8 cellular contexts compared by ENCODE assay signal in genomic region chr19:57803594-57804325, GRCh38. TPM values are rescaled to one million over a fixed set of nuclear protein-coding genes. Genes with fewer than 3 reads are reported as not detected.
DNase-seq lines count a peak whose midpoint lies in the region; ATAC-seq lines count a peak whose summit lies in the region.

No MANE protein-coding gene starts in this region.

- peak overlapping the region; percentile 88 for H3K4me3 ChIP-seq in right cardiac atrium (ENCODE audit: low read length)
- peak overlapping the region; percentile 64 for H3K4me3 ChIP-seq in rectal smooth muscle tissue (ENCODE audit: low read length)

- peaks cover 6% of the 10 kb centered on the region for H3K4me1 ChIP-seq in right cardiac atrium (ENCODE audit: control insufficient read depth, insufficient read depth, low read length)
- no peaks in the 10 kb centered on the region for H3K4me1 ChIP-seq in rectal smooth muscle tissue (ENCODE audit: control insufficient read depth, insufficient read depth, low read length)

- no peaks in the 10 kb centered on the region for H3K9me3 ChIP-seq in right cardiac atrium (ENCODE audit: control insufficient read depth, low read length)

- peaks cover 15% of the 10 kb centered on the region for H3K4me1 Mint-ChIP-seq in activated T-cell treated with anti-CD3 and anti-CD28 coated beads, Interleukin-2, amount 50 U/mL, for 72 hours (ENCODE audit: low read depth)
- peaks cover 26% of the 10 kb centered on the region for H3K4me1 Mint-ChIP-seq in activated naive CD8-positive, alpha-beta T cell treated with anti-CD3 and anti-CD28 coated beads, Interleukin-2, amount 10 ng/mL, durations not matched to agents 7 days and 5 days

- WGBS in right cardiac atrium, result 5% methylated on average over 19 of the region's 19 CpGs

- POLR2A ChIA-PET in activated naive CD8-positive, alpha-beta T cell treated with anti-CD3 and anti-CD28 coated beads, Interleukin-2, amount 10 ng/mL, durations not matched to agents 7 days and 5 days (lab: Charles Lee), result interaction anchor here (0.6 to 1.1 kb wide), 2 partner anchors 16 to 26 kb away, joined by 3 to 4 read pairs; no protein-coding TSS in a partner anchor

- no peak for DNase-seq in activated T-cell treated with anti-CD3 and anti-CD28 coated beads, Interleukin-2, amount 50 U/mL, for 72 hours
- no peak for DNase-seq in activated T-cell treated with anti-CD3 and anti-CD28 coated beads, Interleukin-2, amount 50 U/mL, for 1 hour
- peak; percentile 42 for DNase-seq in activated naive CD8-positive, alpha-beta T cell treated with anti-CD3 and anti-CD28 coated beads, Interleukin-2, amount 10 ng/mL, durations not matched to agents 7 days and 5 days
- DNase-seq in right cardiac atrium, result peak in 2 of 3 donors; percentile 65 to 69
- no peak for DNase-seq in NK-92 treated with Interleukin-12 subunit alpha and Interleukin-12 subunit beta, amount 100 ng/mL, for 24 hours (lab: John Stamatoyannopoulos, UW)
- DNase-seq in NCI-H526 treated with DMSO at 0.1 percent for 48 hours (lab: John Stamatoyannopoulos, UW), result no peak

- peak overlapping the region; percentile 96 for H3K27ac ChIP-seq in right cardiac atrium (ENCODE audit: low read length)
- H3K27ac ChIP-seq in rectal smooth muscle tissue (ENCODE audit: low read depth, low read length), result peak overlapping the region; percentile 65

- H3K27me3 Mint-ChIP-seq in activated T-cell treated with anti-CD3 and anti-CD28 coated beads, Interleukin-2, amount 50 U/mL, for 72 hours (ENCODE audit: low read depth), result no peaks in the 10 kb centered on the region
- H3K27me3 Mint-ChIP-seq in activated naive CD8-positive, alpha-beta T cell treated with anti-CD3 and anti-CD28 coated beads, Interleukin-2, amount 10 ng/mL, durations not matched to agents 7 days and 5 days, result no peaks in the 10 kb centered on the region

- intact Hi-C loops in right cardiac atrium (cut with DNase I), result no loop called here

- peaks cover 4% of the 10 kb centered on the region for H3K36me3 ChIP-seq in rectal smooth muscle tissue (ENCODE audit: control insufficient read depth, insufficient read depth, low read length)

- H3K9me3 Mint-ChIP-seq in activated T-cell treated with anti-CD3 and anti-CD28 coated beads, Interleukin-2, amount 50 U/mL, for 72 hours, result no peaks in the 10 kb centered on the region
- no peaks in the 10 kb centered on the region for H3K9me3 Mint-ChIP-seq in activated naive CD8-positive, alpha-beta T cell treated with anti-CD3 and anti-CD28 coated beads, Interleukin-2, amount 10 ng/mL, durations not matched to agents 7 days and 5 days

- H3K27me3 ChIP-seq in right cardiac atrium (ENCODE audit: control insufficient read depth, insufficient read depth) (no peaks in the 10 kb centered on the region), rectal smooth muscle tissue (ENCODE audit: control insufficient read depth, insufficient read depth, low read length) (no peaks in the 10 kb centered on the region)

- H3K27ac Mint-ChIP-seq in activated T-cell treated with anti-CD3 and anti-CD28 coated beads, Interleukin-2, amount 50 U/mL, for 72 hours, result peak overlapping the region; percentile 27
- H3K27ac Mint-ChIP-seq in activated naive CD8-positive, alpha-beta T cell treated with anti-CD3 and anti-CD28 coated beads, Interleukin-2, amount 10 ng/mL, durations not matched to agents 7 days and 5 days, result peak overlapping the region; percentile 72

- H3K9ac ChIP-seq in rectal smooth muscle tissue (ENCODE audit: low read length), result peak overlapping the region; percentile 46

- peak overlapping the region; percentile 68 to 82 for H3K4me3 Mint-ChIP-seq in activated T-cell treated with anti-CD3 and anti-CD28 coated beads, Interleukin-2, amount 50 U/mL, for 72 hours
- peak overlapping the region; percentile 71 for H3K4me3 Mint-ChIP-seq in activated naive CD8-positive, alpha-beta T cell treated with anti-CD3 and anti-CD28 coated beads, Interleukin-2, amount 10 ng/mL, durations not matched to agents 7 days and 5 days

- peaks cover 4 to 23% of the 10 kb centered on the region in 2 donors for H3K36me3 Mint-ChIP-seq in activated T-cell treated with anti-CD3 and anti-CD28 coated beads, Interleukin-2, amount 50 U/mL, for 72 hours (ENCODE audit: insufficient read depth in 2 of 2)
- H3K36me3 Mint-ChIP-seq in activated naive CD8-positive, alpha-beta T cell treated with anti-CD3 and anti-CD28 coated beads, Interleukin-2, amount 10 ng/mL, durations not matched to agents 7 days and 5 days, result peaks cover 41% of the 10 kb centered on the region

- peak in 1 of 2 donors; percentile 24 for ATAC-seq in activated T-cell treated with anti-CD3 and anti-CD28 coated beads, Interleukin-2, amount 50 U/mL, for 72 hours (replicated peaks in 1 of 2)
- peak; percentile 54 for ATAC-seq in activated naive CD8-positive, alpha-beta T cell treated with anti-CD3 and anti-CD28 coated beads, Interleukin-2, amount 10 ng/mL, durations not matched to agents 7 days and 5 days (ENCODE audit: low read depth)
- peak; percentile 59 to 64 for ATAC-seq in right cardiac atrium
- no peak for ATAC-seq in GM19467 (IDR thresholded peaks at IDR 0.05; ENCODE audit: unreplicated experiment)

RNA-seq across cellular contexts. Expression of gene ZNF552, which starts 11.0 kb away (rescaled TPM):
- total RNA-seq in activated T-cell treated with anti-CD3 and anti-CD28 coated beads, Interleukin-2, amount 50 U/mL, for 72 hours, result 1 to 10 TPM; 7.7 to 8.4 TPM
- 10 to 100 TPM; 10.8 to 13.6 TPM for total RNA-seq in activated naive CD8-positive, alpha-beta T cell treated with anti-CD3 and anti-CD28 coated beads, Interleukin-2, amount 10 ng/mL, durations not matched to agents 7 days and 5 days
- 1 to 10 TPM; 3.3 to 5.8 (median 3.8) TPM for total RNA-seq in right cardiac atrium
- polyA plus RNA-seq in right cardiac atrium, result 2.2 TPM

RNA-seq across cellular contexts. Expression of gene ZNF587B, which starts 26.3 kb away (rescaled TPM):
- 10 to 100 TPM; 16.8 to 18.0 TPM for total RNA-seq in activated T-cell treated with anti-CD3 and anti-CD28 coated beads, Interleukin-2, amount 50 U/mL, for 72 hours
- total RNA-seq in activated naive CD8-positive, alpha-beta T cell treated with anti-CD3 and anti-CD28 coated beads, Interleukin-2, amount 10 ng/mL, durations not matched to agents 7 days and 5 days, result 10 to 100 TPM; 19.1 to 21.0 TPM
- total RNA-seq in right cardiac atrium, result 1 to 10 TPM; 5.8 to 9.3 (median 6.6) TPM
- polyA plus RNA-seq in right cardiac atrium, result 4.3 TPM

RNA-seq across cellular contexts. Expression of gene ZNF586, which starts 34.3 kb away (rescaled TPM):
- total RNA-seq in activated T-cell treated with anti-CD3 and anti-CD28 coated beads, Interleukin-2, amount 50 U/mL, for 72 hours, result 10 to 100 TPM; 18.5 to 20.0 TPM
- total RNA-seq in activated naive CD8-positive, alpha-beta T cell treated with anti-CD3 and anti-CD28 coated beads, Interleukin-2, amount 10 ng/mL, durations not matched to agents 7 days and 5 days, result 10 to 100 TPM; 29.0 to 29.2 TPM
- total RNA-seq in right cardiac atrium, result 10 to 100 TPM in 3 of 4 donors, 1 to 10 TPM in 1; 8.8 to 11.7 (median 11.4) TPM
- polyA plus RNA-seq in right cardiac atrium, result 7.1 TPM

RNA-seq across cellular contexts. Expression of gene ZNF587, which starts 45.9 kb away (rescaled TPM):
- total RNA-seq in activated T-cell treated with anti-CD3 and anti-CD28 coated beads, Interleukin-2, amount 50 U/mL, for 72 hours, result 10 to 100 TPM; 31.5 to 32.5 TPM
- 10 to 100 TPM; 46.6 to 52.7 TPM for total RNA-seq in activated naive CD8-positive, alpha-beta T cell treated with anti-CD3 and anti-CD28 coated beads, Interleukin-2, amount 10 ng/mL, durations not matched to agents 7 days and 5 days
- 10 to 100 TPM; 19.6 to 23.8 (median 21.8) TPM for total RNA-seq in right cardiac atrium
- 16.3 TPM for polyA plus RNA-seq in right cardiac atrium

RNA-seq across cellular contexts. Expression of gene ZNF776, which starts 57.1 kb away (rescaled TPM):
- 10 to 100 TPM; 13.4 to 14.1 TPM for total RNA-seq in activated T-cell treated with anti-CD3 and anti-CD28 coated beads, Interleukin-2, amount 50 U/mL, for 72 hours
- 10 to 100 TPM; 27.9 to 29.0 TPM for total RNA-seq in activated naive CD8-positive, alpha-beta T cell treated with anti-CD3 and anti-CD28 coated beads, Interleukin-2, amount 10 ng/mL, durations not matched to agents 7 days and 5 days
- 10 to 100 TPM; 11.9 to 16.0 (median 13.7) TPM for total RNA-seq in right cardiac atrium
- polyA plus RNA-seq in right cardiac atrium, result 8.7 TPM

Comparison
In these comparisons a context has a peak if more than half of its experiments do, and no peak if none do; other contexts are left out.
1. DNase-seq: peak in activated naive CD8-positive, alpha-beta T cell treated with anti-CD3 and anti-CD28 coated beads, Interleukin-2, amount 10 ng/mL, durations not matched to agents 7 days and 5 days (single experiment) and right cardiac atrium (2 of 3); none in activated T-cell treated with anti-CD3 and anti-CD28 coated beads, Interleukin-2, amount 50 U/mL, for 72 hours (0 of 2), activated T-cell treated with anti-CD3 and anti-CD28 coated beads, Interleukin-2, amount 50 U/mL, for 1 hour (single experiment), NK-92 treated with Interleukin-12 subunit alpha and Interleukin-12 subunit beta, amount 100 ng/mL, for 24 hours (single experiment) and NCI-H526 treated with DMSO at 0.1 percent for 48 hours (single experiment).